8 cellular contexts compared by ENCODE assay signal in the genomic region with DNA sequence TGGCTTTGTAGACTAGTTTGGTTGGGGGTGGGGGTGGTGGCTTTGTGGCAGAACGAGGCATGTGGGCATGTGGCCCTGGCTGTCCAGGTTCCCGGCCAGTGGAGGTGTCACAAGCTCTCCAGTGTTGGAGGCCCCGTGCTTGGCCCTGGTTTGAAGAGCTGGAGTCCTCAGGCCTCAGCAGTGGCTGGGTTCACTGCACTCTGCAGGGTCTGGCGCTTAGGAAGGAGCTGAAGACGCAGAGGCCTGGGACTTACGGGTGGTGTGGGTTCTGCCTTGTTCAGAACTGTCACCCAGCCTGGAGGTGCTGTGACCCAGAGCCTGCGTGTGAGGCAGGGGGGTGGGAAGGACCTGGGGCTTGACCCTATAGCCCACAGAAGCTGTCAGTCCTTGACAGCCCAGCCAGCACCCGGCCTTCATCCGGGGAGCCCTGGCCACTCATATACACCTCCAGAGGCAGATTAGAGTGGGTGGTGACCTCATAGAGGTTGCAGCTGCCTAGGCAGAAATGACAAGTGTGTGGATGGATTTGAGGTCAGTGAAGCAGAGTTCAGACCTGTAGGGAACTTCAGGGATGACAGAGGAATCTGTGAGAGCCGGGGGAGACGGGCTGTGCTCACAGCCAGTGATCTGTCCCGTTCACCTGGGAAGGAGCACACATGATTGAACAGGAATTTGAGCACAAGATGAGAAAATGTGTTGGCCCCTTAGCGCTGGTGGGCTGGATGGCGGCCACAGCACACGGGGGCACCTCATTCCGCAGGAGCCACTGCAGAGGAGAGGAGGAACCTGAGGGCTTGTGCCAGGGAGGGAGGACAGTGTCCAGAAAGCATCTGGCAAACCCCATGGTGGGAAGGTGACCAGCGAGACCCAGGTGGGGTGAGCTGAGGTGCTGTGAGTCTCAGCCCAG. TPM values are rescaled to one million over a fixed set of nuclear protein-coding genes. Genes with fewer than 3 reads are reported as not detected.
A peak's percentile ranks its signal among the peaks of the same experiment; 100 is the strongest.
DNase-seq lines count a peak whose midpoint lies in the region; ATAC-seq, FAIRE-seq and TF ChIP-seq lines count a peak whose summit lies in the region.
"Not testable (repeated sequence)": the region's sequence is repeated elsewhere in the genome, so short reads cannot be mapped to it uniquely, and the experiment has no call there.

No MANE protein-coding gene starts in this region.

- not testable (repeated sequence) for H3T11ph ChIP-seq in H9 (ENCODE audit: low read length)

- peak; percentile 35 for ATAC-seq in Right ventricle myocardium inferior
- not testable (repeated sequence) for ATAC-seq in stimulated activated naive CD8-positive, alpha-beta T cell treated with anti-CD3 and anti-CD28 coated beads, Interleukin-15, amount 100 ng/mL, for 72 hours

- not testable (repeated sequence) for H2BK15ac ChIP-seq in H9 (ENCODE audit: low read depth, low read length)

- not testable (repeated sequence) for H3K4me2 ChIP-seq in H9 (ENCODE audit: insufficient read depth, insufficient read length, low read length); astrocyte (ENCODE audit: low read length)

- not testable (repeated sequence) for H3K9me3 ChIP-seq in H9 (ENCODE audit: control insufficient read depth, low read depth, low read length); astrocyte (ENCODE audit: insufficient read depth, low read depth, low read length)

- not testable (repeated sequence) for H3K9me3 Mint-ChIP-seq in H9; T-helper 1 cell treated with Interleukin-12 subunit alpha and Interleukin-12 subunit beta and Interleukin-4 antibody, amounts not matched to agents 30 μg/mL and 1 μg/mL, for 36 hours; activated T-cell treated with anti-CD3 and anti-CD28 coated beads, Interleukin-2, amount 50 U/mL, for 24 hours; astrocyte (ENCODE audit: unreplicated experiment); nephron; stimulated activated naive CD8-positive, alpha-beta T cell treated with anti-CD3 and anti-CD28 coated beads, Interleukin-15, amount 100 ng/mL, for 72 hours

- not testable (repeated sequence) for H3K79me2 ChIP-seq in H9 (ENCODE audit: insufficient read depth, low read length); astrocyte (ENCODE audit: insufficient read depth, low read length)

- H3K14ac ChIP-seq in H9 (ENCODE audit: insufficient read depth, low read length), result not testable (repeated sequence)

- H2AFZ ChIP-seq in H9 (ENCODE audit: low read length); astrocyte (ENCODE audit: low read depth, low read length): not testable (repeated sequence)

- not testable (repeated sequence) for H4K8ac ChIP-seq in H9 (replicated peaks; ENCODE audit: insufficient read length, low read depth, low read length)

- not testable (repeated sequence) for H2BK5ac ChIP-seq in H9 (ENCODE audit: insufficient read length, low read length)

- intact Hi-C loops in Right ventricle myocardium inferior (cut with DNase I), result not testable (repeated sequence)

- H4K91ac ChIP-seq in H9 (ENCODE audit: insufficient read length, low read depth, low read length), result not testable (repeated sequence)

- not testable (repeated sequence) for H2BK120ac ChIP-seq in H9 (ENCODE audit: low read depth, low read length, poor library complexity, severe bottlenecking)

- peaks cover 17 to 53% (median 39%) of the 10 kb centered on the region in 3 experiments; a peak in 6 of 7 replicates for H3K36me3 Mint-ChIP-seq in H9 (ENCODE audit: insufficient read depth in 1 of 3, low read depth in 3 of 3)
- H3K36me3 Mint-ChIP-seq in T-helper 1 cell treated with Interleukin-12 subunit alpha and Interleukin-12 subunit beta and Interleukin-4 antibody, amounts not matched to agents 30 μg/mL and 1 μg/mL, for 36 hours (ENCODE audit: low read depth), result peaks cover 15% of the 10 kb centered on the region
- H3K36me3 Mint-ChIP-seq in activated T-cell treated with anti-CD3 and anti-CD28 coated beads, Interleukin-2, amount 50 U/mL, for 24 hours (ENCODE audit: low read depth), result peaks cover 89% of the 10 kb centered on the region
- H3K36me3 Mint-ChIP-seq in astrocyte (ENCODE audit: low read depth, unreplicated experiment), result not testable (repeated sequence)
- H3K36me3 Mint-ChIP-seq in nephron (ENCODE audit: low read depth), result peaks cover 18% of the 10 kb centered on the region

- not testable (repeated sequence) for H3K23me2 ChIP-seq in H9 (ENCODE audit: insufficient read length, low read depth, low read length, poor library complexity, severe bottlenecking)

- not testable (repeated sequence) for H3K56ac ChIP-seq in H9 (ENCODE audit: insufficient read length, low read depth, low read length)

- not testable (repeated sequence) for TF ChIP-seq CTCF in H9 (conservative IDR thresholded peaks at IDR 0.05); astrocyte (IDR thresholded peaks at IDR 0.05; ENCODE audit: insufficient read depth, low read depth, low read length); nephron (IDR thresholded peaks at IDR 0.05; ENCODE audit: unreplicated experiment in 3 of 3)

- not testable (repeated sequence) for H2BK20ac ChIP-seq in H9 (ENCODE audit: low read depth, low read length, poor library complexity, severe bottlenecking)

- H3K79me1 ChIP-seq in H9 (ENCODE audit: insufficient read depth, low read depth, low read length, poor library complexity, severe bottlenecking), result not testable (repeated sequence)

- WGBS in H9 (ENCODE audit: extremely low coverage, insufficient read length, low lambda C conversion rate), result no CpG with 5 or more reads among the region's 17 CpGs

- DNase-seq in H9; activated T-cell treated with anti-CD3 and anti-CD28 coated beads, Interleukin-2, amount 50 U/mL, for 24 hours; astrocyte (ENCODE audit: low read depth); Right ventricle myocardium inferior (ENCODE audit: missing footprints); stimulated activated naive CD8-positive, alpha-beta T cell treated with anti-CD3 and anti-CD28 coated beads, Interleukin-15, amount 100 ng/mL, for 72 hours: not testable (repeated sequence)
- peak; percentile 58 for DNase-seq in left kidney (ENCODE audit: low read depth, low spot score)

- not testable (repeated sequence) for H3K4me1 Mint-ChIP-seq in H9; activated T-cell treated with anti-CD3 and anti-CD28 coated beads, Interleukin-2, amount 50 U/mL, for 24 hours (ENCODE audit: low read depth); astrocyte (ENCODE audit: low read depth, unreplicated experiment); nephron
- H3K4me1 Mint-ChIP-seq in T-helper 1 cell treated with Interleukin-12 subunit alpha and Interleukin-12 subunit beta and Interleukin-4 antibody, amounts not matched to agents 30 μg/mL and 1 μg/mL, for 36 hours (ENCODE audit: low read depth), result peaks cover 13% of the 10 kb centered on the region
- peaks cover 23% of the 10 kb centered on the region for H3K4me1 Mint-ChIP-seq in stimulated activated naive CD8-positive, alpha-beta T cell treated with anti-CD3 and anti-CD28 coated beads, Interleukin-15, amount 100 ng/mL, for 72 hours

- not testable (repeated sequence) for H3K4me3 Mint-ChIP-seq in H9; T-helper 1 cell treated with Interleukin-12 subunit alpha and Interleukin-12 subunit beta and Interleukin-4 antibody, amounts not matched to agents 30 μg/mL and 1 μg/mL, for 36 hours; activated T-cell treated with anti-CD3 and anti-CD28 coated beads, Interleukin-2, amount 50 U/mL, for 24 hours; astrocyte (ENCODE audit: unreplicated experiment); nephron; stimulated activated naive CD8-positive, alpha-beta T cell treated with anti-CD3 and anti-CD28 coated beads, Interleukin-15, amount 100 ng/mL, for 72 hours

- not testable (repeated sequence) for H3K27ac ChIP-seq in H9 (ENCODE audit: insufficient read length, low read depth, low read length); astrocyte (ENCODE audit: low read depth, low read length)

- H2BK12ac ChIP-seq in H9 (ENCODE audit: insufficient read length, low read depth, low read length), result not testable (repeated sequence)

- not testable (repeated sequence) for H3K23ac ChIP-seq in H9 (ENCODE audit: insufficient read length, low read depth, low read length)

- H3K4ac ChIP-seq in H9 (ENCODE audit: low read depth, low read length), result not testable (repeated sequence)

- peak overlapping the region; percentile 44 to 56 (median 46); a peak in 2 of 7 replicates for H3K27ac Mint-ChIP-seq in H9
- H3K27ac Mint-ChIP-seq in T-helper 1 cell treated with Interleukin-12 subunit alpha and Interleukin-12 subunit beta and Interleukin-4 antibody, amounts not matched to agents 30 μg/mL and 1 μg/mL, for 36 hours, result peak overlapping the region; percentile 63
- H3K27ac Mint-ChIP-seq in activated T-cell treated with anti-CD3 and anti-CD28 coated beads, Interleukin-2, amount 50 U/mL, for 24 hours, result peak overlapping the region; percentile 26
- H3K27ac Mint-ChIP-seq in astrocyte (ENCODE audit: unreplicated experiment), result peak overlapping the region; percentile 22
- H3K27ac Mint-ChIP-seq in nephron, result peak overlapping the region; percentile 78 to 93 (median 84)
- H3K27ac Mint-ChIP-seq in stimulated activated naive CD8-positive, alpha-beta T cell treated with anti-CD3 and anti-CD28 coated beads, Interleukin-15, amount 100 ng/mL, for 72 hours, result peak overlapping the region; percentile 59 to 80

- not testable (repeated sequence) for H4K5ac ChIP-seq in H9 (ENCODE audit: insufficient read length, low read depth, low read length)

- not testable (repeated sequence) for H3K9ac ChIP-seq in H9 (ENCODE audit: extremely low read depth, insufficient read length, low read length); astrocyte (ENCODE audit: low read length)

- not testable (repeated sequence) for FAIRE-seq in astrocyte (lab: Jason Lieb, UNC)

- H3K18ac ChIP-seq in H9 (ENCODE audit: insufficient read length, low read depth, low read length), result not testable (repeated sequence)

- not testable (repeated sequence) for H3K27me3 Mint-ChIP-seq in H9 (ENCODE audit: low read depth); T-helper 1 cell treated with Interleukin-12 subunit alpha and Interleukin-12 subunit beta and Interleukin-4 antibody, amounts not matched to agents 30 μg/mL and 1 μg/mL, for 36 hours (ENCODE audit: low read depth); activated T-cell treated with anti-CD3 and anti-CD28 coated beads, Interleukin-2, amount 50 U/mL, for 24 hours; astrocyte (ENCODE audit: low read depth, unreplicated experiment); nephron (ENCODE audit: low read depth); stimulated activated naive CD8-positive, alpha-beta T cell treated with anti-CD3 and anti-CD28 coated beads, Interleukin-15, amount 100 ng/mL, for 72 hours

- not testable (repeated sequence) for H4K20me1 ChIP-seq in H9 (ENCODE audit: control insufficient read depth, insufficient read depth, insufficient read length); astrocyte (ENCODE audit: insufficient read depth, low read length)

- H3K4me3 ChIP-seq in astrocyte (ENCODE audit: insufficient read depth, low read depth, low read length), result not testable (repeated sequence)

- H2AK5ac ChIP-seq in H9 (ENCODE audit: insufficient read length, low read length), result not testable (repeated sequence)

- not testable (repeated sequence) for H3K36me3 ChIP-seq in astrocyte (ENCODE audit: insufficient read depth, low read length)

- not testable (repeated sequence) for H3K27me3 ChIP-seq in H9 (ENCODE audit: insufficient read depth, low read length); astrocyte (ENCODE audit: insufficient read depth, low read length)

- not testable (repeated sequence) for H3K4me1 ChIP-seq in H9 (ENCODE audit: insufficient read depth, low read length); astrocyte (ENCODE audit: insufficient read depth, low read length)

RNA-seq across cellular contexts. Expression of a gene that starts 15.5 kb away (rescaled TPM):
- 10.0 and 10.8 TPM in 2 replicates for total RNA-seq in H9 (2021)
- 6.5 and 7.2 TPM in 2 replicates for total RNA-seq in astrocyte
- total RNA-seq in Right ventricle myocardium inferior, result 0.65 TPM

RNA-seq across cellular contexts. Expression of a gene that starts 20.0 kb away (rescaled TPM):
- total RNA-seq in H9 (2021), result 127 and 144 TPM in 2 replicates
- 97.1 and 105 TPM in 2 replicates for total RNA-seq in astrocyte
- 401 TPM for total RNA-seq in Right ventricle myocardium inferior

RNA-seq across cellular contexts. Expression of a gene that starts 36.3 kb away (rescaled TPM):
- 0.18 TPM in 1 of 2 replicates, not detected in the other for total RNA-seq in H9 (2021)
- not detected in 2 replicates for total RNA-seq in astrocyte
- total RNA-seq in Right ventricle myocardium inferior, result 138 TPM

Comparison
In these comparisons a context has a peak if more than half of its experiments do, and no peak if none do; other contexts are left out.
1. H3K27ac Mint-ChIP-seq: peak in every context shown above with its lines; median percentile 84 in nephron; 70 in stimulated activated naive CD8-positive, alpha-beta T cell treated with anti-CD3 and anti-CD28 coated beads, Interleukin-15, amount 100 ng/mL, for 72 hours; 63 in T-helper 1 cell treated with Interleukin-12 subunit alpha and Interleukin-12 subunit beta and Interleukin-4 antibody, amounts not matched to agents 30 μg/mL and 1 μg/mL, for 36 hours; 46 in H9; 26 in activated T-cell treated with anti-CD3 and anti-CD28 coated beads, Interleukin-2, amount 50 U/mL, for 24 hours; 22 in astrocyte.
2. RNA of a gene that starts 36.3 kb away (total RNA-seq): 138 TPM in Right ventricle myocardium inferior (single experiment); 0.18 TPM in H9 and not detected in astrocyte; every median in the first group is over 100 times any median in the second.